Comparison of ENCODE assay signal across 8 cellular contexts in the genomic region with DNA sequence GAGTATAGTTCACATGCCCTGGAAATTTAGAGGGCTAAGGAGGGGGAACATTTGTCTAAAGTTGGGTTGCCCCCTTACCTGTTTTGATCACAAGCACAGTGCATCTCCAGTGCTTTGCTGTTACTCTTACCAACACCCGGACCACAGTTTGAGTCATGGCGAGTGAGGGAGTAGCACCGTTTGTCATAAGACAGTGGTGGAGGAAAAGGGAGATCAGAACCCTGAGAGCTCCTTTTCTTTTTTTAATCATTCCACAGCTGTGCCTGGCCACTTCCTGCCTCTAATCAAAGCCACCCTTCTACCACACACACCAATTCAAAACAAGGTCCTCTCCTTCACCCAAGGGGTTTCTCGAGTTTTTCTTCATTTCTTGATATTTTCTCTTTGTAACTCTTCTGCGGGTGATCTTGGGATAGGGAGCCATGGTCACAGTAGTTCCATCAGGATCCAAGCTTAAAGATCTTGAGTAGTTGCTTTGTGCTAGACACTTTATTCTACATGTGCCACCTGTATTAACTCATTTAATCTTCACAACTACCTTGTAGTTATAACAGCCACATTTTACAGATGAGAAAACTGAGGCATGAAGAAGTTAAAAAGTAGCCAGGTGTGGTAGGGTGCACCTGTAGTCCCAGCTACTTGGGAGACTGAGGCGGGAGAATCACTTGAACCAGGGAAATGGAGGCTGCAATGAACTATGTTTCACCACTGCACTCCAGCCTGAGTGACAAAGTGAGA. TPM values are rescaled to one million over a fixed set of nuclear protein-coding genes. Genes with fewer than 3 reads are reported as not detected.
A peak's percentile ranks its signal among the peaks of the same experiment; 100 is the strongest.
DNase-seq lines count a peak whose midpoint lies in the region; ATAC-seq, FAIRE-seq and TF ChIP-seq lines count a peak whose summit lies in the region.

No MANE protein-coding gene starts in this region.

- peak; percentile 86 for FAIRE-seq in GM12892 (lab: Jason Lieb, UNC)

- DNase-seq in GM12892 (ENCODE audit: insufficient read length) (no peak), T-helper 2 cell (peak in 3 of 5 experiments; percentile 16 to 81 (median 56)), NCI-H187 (lab: John Stamatoyannopoulos, UW) (no peak)
- peak in 1 of 2 donors; percentile 32 for DNase-seq in central memory CD8-positive, alpha-beta T cell (ENCODE audit: low spot score in 2 of 2)
- DNase-seq in stimulated activated CD4-positive, alpha-beta T cell treated with anti-CD3 and anti-CD28 coated beads, Interleukin-2, amount 100 ng/mL, for 4 hours (ENCODE audit: low read depth), result peak; percentile 29

- H3K4me3 Mint-ChIP-seq in central memory CD8-positive, alpha-beta T cell, result peak overlapping the region; percentile 67

- TF ChIP-seq POLR2A in GM12892 (IDR thresholded peaks at IDR 0.05; ENCODE audit: low read depth, low read length), result no peak

- H3K27me3 Mint-ChIP-seq in central memory CD8-positive, alpha-beta T cell, result no peaks in the 10 kb centered on the region

- peaks cover 3% of the 10 kb centered on the region for H3K36me3 Mint-ChIP-seq in central memory CD8-positive, alpha-beta T cell (ENCODE audit: insufficient read depth)

- no peaks in the 10 kb centered on the region for H3K9me3 Mint-ChIP-seq in central memory CD8-positive, alpha-beta T cell

- H3K4me1 Mint-ChIP-seq in central memory CD8-positive, alpha-beta T cell, result peaks cover 60% of the 10 kb centered on the region

- peak overlapping the region; percentile 95 for H3K27ac Mint-ChIP-seq in central memory CD8-positive, alpha-beta T cell (ENCODE audit: low read depth)

- peak; percentile 59 for ATAC-seq in central memory CD8-positive, alpha-beta T cell (replicated peaks; ENCODE audit: extremely low read depth, poor library complexity, severe bottlenecking)
- ATAC-seq in HG03108 (IDR thresholded peaks at IDR 0.05; ENCODE audit: unreplicated experiment) (no peak), GM21786 (IDR thresholded peaks at IDR 0.05; ENCODE audit: unreplicated experiment) (no peak), HG03280 (IDR thresholded peaks at IDR 0.05; ENCODE audit: unreplicated experiment) (no peak)

RNA-seq across cellular contexts. Expression of gene MYL4, which starts 5.0 kb away (rescaled TPM):
- polyA plus RNA-seq in GM12892 (2012; ENCODE audit: missing spikeins), result 0.38 TPM

RNA-seq across cellular contexts. Expression of gene CDC27, which starts 15.1 kb away (rescaled TPM):
- polyA plus RNA-seq in GM12892 (2012; ENCODE audit: missing spikeins), result 50.7 TPM

RNA-seq across cellular contexts. Expression of gene ITGB3, which starts 49.5 kb away (rescaled TPM):
- polyA plus RNA-seq in GM12892 (2012; ENCODE audit: missing spikeins), result 5.5 TPM

Comparison
In these comparisons a context has a peak if more than half of its experiments do, and no peak if none do; other contexts are left out.
1. DNase-seq: peak in T-helper 2 cell (3 of 5) and stimulated activated CD4-positive, alpha-beta T cell treated with anti-CD3 and anti-CD28 coated beads, Interleukin-2, amount 100 ng/mL, for 4 hours (single experiment); none in GM12892 (single experiment) and NCI-H187 (0 of 2).